In genomic region chr12:71438670-71439361, GRCh38 we compare ENCODE assay signal across 1 cellular context.
TF ChIP-seq lines count a peak whose summit lies in the region.

No MANE protein-coding gene starts in this region.

TF ChIP-seq in IMR-90, 13 proteins besides CTCF, POLR2A, EP300 and RAD21 (continued from another document):
- TF ChIP-seq CHD1 (IDR thresholded peaks at IDR 0.05; ENCODE audit: low read depth, low read length) (no peak), CEBPB (IDR thresholded peaks at IDR 0.05; ENCODE audit: low read depth, low read length) (no peak), RCOR1 (IDR thresholded peaks at IDR 0.05; ENCODE audit: insufficient replicate concordance, low read length) (no peak), SMC3 (IDR thresholded peaks at IDR 0.05; ENCODE audit: low read depth, low read length) (no peak), RFX5 (IDR thresholded peaks at IDR 0.05; ENCODE audit: low read depth, low read length) (no peak), USF2 (IDR thresholded peaks at IDR 0.05; ENCODE audit: low read depth, low read length) (no peak), MXI1 (IDR thresholded peaks at IDR 0.05; ENCODE audit: borderline replicate concordance, low read depth, low read length) (no peak)
